In the genomic region with DNA sequence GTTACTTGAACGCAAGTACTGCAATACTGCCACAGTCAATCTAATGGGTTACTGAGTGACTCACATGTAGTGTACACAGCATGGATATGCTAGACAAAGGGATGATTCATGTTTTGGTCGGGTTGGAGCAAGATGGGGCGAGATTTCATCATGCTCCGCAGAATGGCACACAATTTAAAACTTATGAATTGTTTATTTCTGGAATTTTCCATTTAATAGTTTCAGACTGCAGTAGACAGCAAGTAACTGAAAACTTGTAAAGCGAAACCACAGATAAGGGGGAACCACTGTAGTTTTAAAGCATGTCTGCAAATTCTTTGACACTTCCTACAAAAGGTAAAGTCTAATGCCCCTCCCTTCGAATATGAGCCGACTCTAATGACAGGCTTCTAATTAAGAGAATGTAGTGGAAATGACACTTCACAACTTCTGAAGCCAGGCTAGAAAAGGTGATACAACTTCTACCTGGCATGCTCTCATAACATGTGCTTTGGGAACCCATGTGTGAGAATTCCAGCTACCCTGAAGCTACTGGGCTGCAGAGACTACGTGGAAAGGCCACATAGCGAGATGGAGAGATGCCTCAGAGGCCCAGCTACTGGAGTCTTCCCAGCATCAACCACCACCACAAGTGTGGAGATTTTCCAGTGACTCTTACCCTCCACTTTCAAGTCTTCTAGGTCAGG, we compare ENCODE assay signal across 10 cellular contexts. TPM values are rescaled to one million over a fixed set of nuclear protein-coding genes. Genes with fewer than 3 reads are reported as not detected.
DNase-seq lines count a peak whose midpoint lies in the region; ATAC-seq, FAIRE-seq and TF ChIP-seq lines count a peak whose summit lies in the region.
"Had no signal": no experiment of that assay in that cellular context is flagged by ENCODE, and none has a peak within 500 bp of the region (broad histone marks: within the 10 kb centered on the region; RNA-seq: fewer than 3 reads in every experiment).

No MANE protein-coding gene starts in this region.

- H3K36me3 ChIP-seq in endothelial cell of umbilical vein (ENCODE audit: control insufficient read depth in 2 of 2, extremely low read depth in 1 of 2, insufficient read depth in 2 of 2, low read length in 2 of 2) = no peaks in the 10 kb centered on the region
- H3K36me3 ChIP-seq: upper lobe of left lung had no signal

- H3K9me3 ChIP-seq in endothelial cell of umbilical vein (replicated peaks; ENCODE audit: control insufficient read depth, insufficient read depth, low read length) = no peaks in the 10 kb centered on the region
- H3K9me3 ChIP-seq: upper lobe of left lung had no signal

- peak; percentile 89 for DNase-seq in HCEC 1CT
- DNase-seq in RPMI7951 (ENCODE audit: low read depth) = peak; percentile 83
- peak; percentile 69 for DNase-seq in endothelial cell of umbilical vein (ENCODE audit: low read depth, low spot score)
- peak; percentile 19 for DNase-seq in stimulated activated CD8-positive, alpha-beta memory T cell treated with anti-CD3 and anti-CD28 coated beads, Interleukin-4, amount 100 ng/mL, for 24 hours (ENCODE audit: low read depth)
- no peak for DNase-seq in NCI-H1105 treated with DMSO at 0.1 percent for 48 hours (lab: John Stamatoyannopoulos, UW)
- DNase-seq: left ventricle myocardium superior, upper lobe of left lung had no signal

- H3K9me1 ChIP-seq in endothelial cell of umbilical vein (replicated peaks; ENCODE audit: control insufficient read depth, extremely low read depth, insufficient read depth, low read length) = no peaks in the 10 kb centered on the region

- no peak for FAIRE-seq in endothelial cell of umbilical vein (lab: Jason Lieb, UNC)

- no TSS peak for BruUV-seq in endothelial cell of umbilical vein (replicated peaks; lab: Mats Ljungman, UMichigan)

- CTCF ChIA-PET in endothelial cell of umbilical vein (lab: Charles Lee) = interaction anchor here (0.8 kb wide), 1 partner anchor 57 kb away, joined by 3 read pairs; no protein-coding TSS in a partner anchor

- H3K4me2 ChIP-seq in endothelial cell of umbilical vein (ENCODE audit: insufficient read depth, low read length) = no peak overlapping the region

- peaks cover 1 to 2% of the 10 kb centered on the region in 2 experiments for H3K27me3 ChIP-seq in endothelial cell of umbilical vein (ENCODE audit: control insufficient read depth in 2 of 2, insufficient read depth in 2 of 2, low read length in 2 of 2)
- H3K27me3 ChIP-seq: upper lobe of left lung had no signal

- H3K79me2 ChIP-seq in endothelial cell of umbilical vein (ENCODE audit: control insufficient read depth, insufficient read depth, low read length) = no peaks in the 10 kb centered on the region

- H3K4me1 ChIP-seq in endothelial cell of umbilical vein (ENCODE audit: control insufficient read depth, extremely low read depth, insufficient read depth, low read length) = peaks cover 6% of the 10 kb centered on the region

- no peak for ATAC-seq in HG03521 (IDR thresholded peaks at IDR 0.05; ENCODE audit: unreplicated experiment)
- no peak for ATAC-seq in HG03108 (IDR thresholded peaks at IDR 0.05; ENCODE audit: unreplicated experiment)
- ATAC-seq: left ventricle myocardium superior had no signal

- peak overlapping the region; percentile 66 for H2AFZ ChIP-seq in endothelial cell of umbilical vein (ENCODE audit: low read depth, low read length)

- POLR2A ChIA-PET in endothelial cell of umbilical vein (lab: Charles Lee) = no interaction called here

- no peak overlapping the region for H3K9ac ChIP-seq in endothelial cell of umbilical vein (replicated peaks; ENCODE audit: extremely low read depth, insufficient read depth, low read length)

- H3K4me3 ChIP-seq in endothelial cell of umbilical vein (replicated peaks in 1 of 3; ENCODE audit: insufficient read depth in 1 of 3, low read depth in 1 of 3, low read length in 3 of 3) = no peak overlapping the region
- H3K4me3 ChIP-seq: upper lobe of left lung had no signal

- H3K27ac ChIP-seq in endothelial cell of umbilical vein (ENCODE audit: insufficient read depth, low read depth, low read length) = no peak overlapping the region
- H3K27ac ChIP-seq: upper lobe of left lung, VCaP had no signal

- no peak for TF ChIP-seq POLR2A in endothelial cell of umbilical vein (IDR thresholded peaks at IDR 0.05; ENCODE audit: low read depth, low read length)

- no peaks in the 10 kb centered on the region for H4K20me1 ChIP-seq in endothelial cell of umbilical vein (replicated peaks; ENCODE audit: control insufficient read depth, extremely low read depth, insufficient read depth, low read length)

- no peak for TF ChIP-seq CTCF in endothelial cell of umbilical vein (IDR thresholded peaks at IDR 0.05; ENCODE audit: extremely low read depth in 1 of 2, insufficient read depth in 1 of 2, low read depth in 1 of 2, low read length in 2 of 2)

- dilution Hi-C loops in endothelial cell of umbilical vein (cut with MboI; ENCODE audit: extremely low pct_ligation_motif_present, low sequenced_read_pairs) = no loop called here

- intact Hi-C loops in endothelial cell of umbilical vein (cut with micrococcal nuclease) = no loop called here

TF ChIP-seq in endothelial cell of umbilical vein, 7 proteins besides CTCF, POLR2A, EP300 and RAD21:
- TF ChIP-seq GATA2 (IDR thresholded peaks at IDR 0.05; ENCODE audit: insufficient read depth, insufficient read length, low read depth, low read length) (peak; percentile 9), FOS (IDR thresholded peaks at IDR 0.05; ENCODE audit: borderline replicate concordance, insufficient read depth, low read length) (peak; percentile 89), POLR2AphosphoS5 (IDR thresholded peaks at IDR 0.05; ENCODE audit: insufficient read depth, low read depth, low read length) (no peak), MYC (IDR thresholded peaks at IDR 0.05; ENCODE audit: low read depth, low read length) (no peak), JUN (IDR thresholded peaks at IDR 0.05; ENCODE audit: borderline replicate concordance, insufficient read depth, insufficient read length, low read depth) (peak; percentile 72), EZH2 (IDR thresholded peaks at IDR 0.05; ENCODE audit: borderline replicate concordance, low read depth, low read length, severe bottlenecking) (no peak), MAX (IDR thresholded peaks at IDR 0.05; ENCODE audit: insufficient read depth, insufficient read length) (no peak)
TF ChIP-seq in endothelial cell of umbilical vein: peak in this region for 3.

RNA-seq across cellular contexts. Expression of gene TCP11L2, which starts 13.9 kb away (rescaled TPM):
- total RNA-seq in RPMI7951 (2014; rRNA removed; shearing (Covaris generic)) = 3.4 and 5.5 TPM in 2 replicates
- total RNA-seq in endothelial cell of umbilical vein = 15.3 and 18.7 TPM in 2 replicates
- 5.3 and 6.0 TPM in 2 replicates for polyA plus RNA-seq in endothelial cell of umbilical vein
- polyA plus RNA-seq in endothelial cell of umbilical vein (2011; cell fraction: cytosol; rRNA removed) = 6.0 and 6.8 TPM in 2 replicates
- polyA plus RNA-seq in endothelial cell of umbilical vein (2011; cell fraction: nucleus; rRNA removed) = 18.7 and 19.0 TPM in 2 replicates
- 4.4 and 4.9 TPM in 2 replicates for polyA plus RNA-seq in endothelial cell of umbilical vein (2012)
- polyA minus RNA-seq in endothelial cell of umbilical vein = 34.8 and 38.1 TPM in 2 replicates
- polyA minus RNA-seq in endothelial cell of umbilical vein (2011; cell fraction: cytosol; rRNA and poly(A)+ RNA removed) = 7.3 TPM
- polyA minus RNA-seq in endothelial cell of umbilical vein (2011; cell fraction: nucleus; rRNA and poly(A)+ RNA removed) = 50.3 and 59.5 TPM in 2 replicates

RNA-seq across cellular contexts. Expression of gene CKAP4, which starts 40.8 kb away (rescaled TPM):
- total RNA-seq in RPMI7951 (2014; rRNA removed; shearing (Covaris generic)) = 61.0 and 67.1 TPM in 2 replicates
- total RNA-seq in endothelial cell of umbilical vein = 223 and 249 TPM in 2 replicates
- 113 and 117 TPM in 2 replicates for polyA plus RNA-seq in endothelial cell of umbilical vein
- polyA plus RNA-seq in endothelial cell of umbilical vein (2011; cell fraction: cytosol; rRNA removed) = 152 and 153 TPM in 2 replicates
- polyA plus RNA-seq in endothelial cell of umbilical vein (2011; cell fraction: nucleus; rRNA removed) = 85.0 and 102 TPM in 2 replicates
- polyA plus RNA-seq in endothelial cell of umbilical vein (2012) = 259 and 324 TPM in 2 replicates
- 84.1 and 89.5 TPM in 2 replicates for polyA minus RNA-seq in endothelial cell of umbilical vein
- 13.7 TPM for polyA minus RNA-seq in endothelial cell of umbilical vein (2011; cell fraction: cytosol; rRNA and poly(A)+ RNA removed)
- polyA minus RNA-seq in endothelial cell of umbilical vein (2011; cell fraction: nucleus; rRNA and poly(A)+ RNA removed) = 32.4 and 34.6 TPM in 2 replicates
